In the genomic region with DNA sequence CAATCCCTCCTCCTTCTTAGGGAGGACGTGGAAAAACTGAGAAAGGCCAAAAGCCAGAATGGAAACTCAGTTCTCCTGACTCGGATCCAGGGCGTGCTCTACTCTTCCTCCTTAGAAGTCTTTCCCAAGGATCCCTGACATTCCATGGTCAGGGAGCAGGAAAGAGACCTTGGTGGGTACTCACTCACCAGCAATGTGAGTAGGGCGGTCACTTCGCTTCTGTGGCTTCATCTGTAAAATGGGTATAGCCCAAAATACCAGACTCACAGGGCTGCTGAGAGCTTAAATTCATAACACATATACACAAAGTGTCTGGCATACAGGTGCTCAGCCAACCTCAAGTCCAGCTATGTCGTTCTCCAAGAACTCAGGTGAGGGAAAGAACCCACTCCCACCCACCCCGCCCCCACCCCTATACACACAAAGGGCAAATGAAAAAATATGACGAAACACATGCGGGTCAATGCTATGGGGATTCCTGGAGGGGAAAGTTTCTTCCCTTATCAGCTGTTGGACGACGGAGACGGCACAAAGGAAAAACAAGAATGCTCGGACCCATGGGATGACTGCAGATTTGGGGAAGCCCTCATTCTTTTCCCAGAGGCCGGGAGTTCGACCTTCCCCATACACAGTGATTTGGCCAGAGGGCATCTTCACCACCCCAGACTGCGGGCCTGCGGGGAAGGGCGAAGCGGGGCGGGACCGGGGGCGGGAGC, we compare ENCODE assay signal across 1 cellular context.
TF ChIP-seq lines count a peak whose summit lies in the region.

No MANE protein-coding gene starts in this region.

TF ChIP-seq in K562, 482 proteins besides CTCF, POLR2A, EP300 and RAD21:
- TF ChIP-seq, protein P1, sequence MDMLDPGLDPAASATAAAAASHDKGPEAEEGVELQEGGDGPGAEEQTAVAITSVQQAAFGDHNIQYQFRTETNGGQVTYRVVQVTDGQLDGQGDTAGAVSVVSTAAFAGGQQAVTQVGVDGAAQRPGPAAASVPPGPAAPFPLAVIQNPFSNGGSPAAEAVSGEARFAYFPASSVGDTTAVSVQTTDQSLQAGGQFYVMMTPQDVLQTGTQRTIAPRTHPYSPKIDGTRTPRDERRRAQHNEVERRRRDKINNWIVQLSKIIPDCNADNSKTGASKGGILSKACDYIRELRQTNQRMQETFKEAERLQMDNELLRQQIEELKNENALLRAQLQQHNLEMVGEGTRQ (CRISPR knock-in tag; IDR thresholded peaks at IDR 0.05): no peak
- TF ChIP-seq SP1 (CRISPR knock-in tag; IDR thresholded peaks at IDR 0.05) (no peak), POLR2AphosphoS5 (IDR thresholded peaks at IDR 0.05; ENCODE audit: control insufficient read depth, insufficient read depth, low read depth, low read length) (no peak)
- TF ChIP-seq, protein P2, sequence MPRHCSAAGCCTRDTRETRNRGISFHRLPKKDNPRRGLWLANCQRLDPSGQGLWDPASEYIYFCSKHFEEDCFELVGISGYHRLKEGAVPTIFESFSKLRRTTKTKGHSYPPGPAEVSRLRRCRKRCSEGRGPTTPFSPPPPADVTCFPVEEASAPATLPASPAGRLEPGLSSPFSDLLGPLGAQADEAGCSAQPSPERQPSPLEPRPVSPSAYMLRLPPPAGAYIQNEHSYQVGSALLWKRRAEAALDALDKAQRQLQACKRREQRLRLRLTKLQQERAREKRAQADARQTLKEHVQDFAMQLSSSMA (CRISPR knock-in tag; IDR thresholded peaks at IDR 0.05): no peak
- TF ChIP-seq, protein P3, sequence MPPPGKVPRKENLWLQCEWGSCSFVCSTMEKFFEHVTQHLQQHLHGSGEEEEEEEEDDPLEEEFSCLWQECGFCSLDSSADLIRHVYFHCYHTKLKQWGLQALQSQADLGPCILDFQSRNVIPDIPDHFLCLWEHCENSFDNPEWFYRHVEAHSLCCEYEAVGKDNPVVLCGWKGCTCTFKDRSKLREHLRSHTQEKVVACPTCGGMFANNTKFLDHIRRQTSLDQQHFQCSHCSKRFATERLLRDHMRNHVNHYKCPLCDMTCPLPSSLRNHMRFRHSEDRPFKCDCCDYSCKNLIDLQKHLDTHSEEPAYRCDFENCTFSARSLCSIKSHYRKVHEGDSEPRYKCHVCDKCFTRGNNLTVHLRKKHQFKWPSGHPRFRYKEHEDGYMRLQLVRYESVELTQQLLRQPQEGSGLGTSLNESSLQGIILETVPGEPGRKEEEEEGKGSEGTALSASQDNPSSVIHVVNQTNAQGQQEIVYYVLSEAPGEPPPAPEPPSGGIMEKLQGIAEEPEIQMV (tag; conservative IDR thresholded peaks at IDR 0.05; ENCODE audit: low read depth): peak; percentile 85
TF ChIP-seq in K562: peak in this region for 1.
